In genomic region chr6:85449818-85450577, GRCh38 we compare ENCODE assay signal across 1 cellular context.
TF ChIP-seq lines count a peak whose summit lies in the region.

TSS of gene NT5E (plus strand) at chr6:85450083. CDS start at chr6:85450140, 57 bp downstream.

TF ChIP-seq in SK-N-SH, 30 proteins besides CTCF, POLR2A, EP300 and RAD21 (continued from another document):
- no peak for TF ChIP-seq ZBTB33 (IDR thresholded peaks at IDR 0.05; ENCODE audit: borderline replicate concordance, low read depth)
- TF ChIP-seq RFX5 (IDR thresholded peaks at IDR 0.05; ENCODE audit: low read length), result no peak
- TF ChIP-seq GABPA (IDR thresholded peaks at IDR 0.05; ENCODE audit: low read depth), result no peak
- TF ChIP-seq POLR2AphosphoS5 (IDR thresholded peaks at IDR 0.05; ENCODE audit: low read depth, low read length), result peak; percentile 64
- peak; percentile 73 for TF ChIP-seq TAF1 (IDR thresholded peaks at IDR 0.05; ENCODE audit: borderline replicate concordance, low read depth, low read length)
- no peak for TF ChIP-seq NRF1 (IDR thresholded peaks at IDR 0.05; ENCODE audit: low read depth, low read length)
- no peak for TF ChIP-seq CHD2 (IDR thresholded peaks at IDR 0.05; ENCODE audit: low read length, partially characterized antibody)
TF ChIP-seq in SK-N-SH: peak in this region for 5.
